Comparison of ENCODE assay signal across 8 cellular contexts in genomic region chr9:6715755-6716643, GRCh38. TPM values are rescaled to one million over a fixed set of nuclear protein-coding genes. Genes with fewer than 3 reads are reported as not detected.
DNase-seq lines count a peak whose midpoint lies in the region; ATAC-seq, FAIRE-seq and TF ChIP-seq lines count a peak whose summit lies in the region.

No MANE protein-coding gene starts in this region.

- H3K9me3 ChIP-seq in esophagus muscularis mucosa = no peaks in the 10 kb centered on the region
- H3K9me3 ChIP-seq in pancreas = no peaks in the 10 kb centered on the region
- H3K9me3 ChIP-seq in thymus (ENCODE audit: control insufficient read depth) = no peaks in the 10 kb centered on the region

- H3K4me3 ChIP-seq in esophagus muscularis mucosa (peak overlapping the region; percentile 45 to 61 (median 52)), pancreas (peak overlapping the region; percentile 30 to 53 (median 44)), thymus (ENCODE audit: low read length) (peak overlapping the region; percentile 45)

- TF ChIP-seq CTCF in esophagus muscularis mucosa (IDR thresholded peaks at IDR 0.05) = no peak
- TF ChIP-seq CTCF in pancreas (IDR thresholded peaks at IDR 0.05) = no peak
- no peak for TF ChIP-seq CTCF in nephron progenitor cell (IDR thresholded peaks at IDR 0.05)

- no peaks in the 10 kb centered on the region for H3K36me3 Mint-ChIP-seq in nephron progenitor cell (ENCODE audit: low read depth)

- 60% methylated on average over 29 of the region's 61 CpGs for WGBS in esophagus muscularis mucosa
- WGBS in pancreas, 2 donors = 7 to 15% methylated on average over 52 to 61 of the region's 61 CpGs
- WGBS in thymus = 35% methylated on average over 61 of the region's 61 CpGs

- peak; percentile 88 for ATAC-seq in GM21786 (IDR thresholded peaks at IDR 0.05; ENCODE audit: unreplicated experiment)
- peak; percentile 90 to 97 (median 92) for ATAC-seq in pancreas

- intact Hi-C loops in esophagus muscularis mucosa (cut with DNase I) = no loop called here
- intact Hi-C loops in pancreas (cut with DNase I) = no loop called here

- H3K36me3 ChIP-seq in esophagus muscularis mucosa (no peaks in the 10 kb centered on the region), pancreas (no peaks in the 10 kb centered on the region), thymus (ENCODE audit: control insufficient read depth, insufficient read depth) (no peaks in the 10 kb centered on the region)

- H3K27ac Mint-ChIP-seq in nephron progenitor cell = no peak overlapping the region

- H3K27me3 Mint-ChIP-seq in nephron progenitor cell (ENCODE audit: low read depth, poor library complexity) = peaks cover 7% of the 10 kb centered on the region

- peak; percentile 73 for DNase-seq in DMS153 (lab: John Stamatoyannopoulos, UW)
- peak; percentile 15 for DNase-seq in NCI-H2029 treated with DMSO at 0.1 percent for 48 hours (lab: John Stamatoyannopoulos, UW)
- DNase-seq in activated T-cell treated with anti-CD3 and anti-CD28 coated beads for 4 hours = peak; percentile 48
- DNase-seq in esophagus muscularis mucosa (ENCODE audit: extremely low spot score) = no peak
- peak; percentile 80 to 92 (median 85) for DNase-seq in pancreas
- no peak for DNase-seq in nephron progenitor cell

- no peak for TF ChIP-seq EP300 in esophagus muscularis mucosa (IDR thresholded peaks at IDR 0.05)

- H3K4me1 ChIP-seq in esophagus muscularis mucosa = peaks cover 0 to 12% (median 7%) of the 10 kb centered on the region in 4 donors
- H3K4me1 ChIP-seq in pancreas = peaks cover 0 to 4% (median 0%) of the 10 kb centered on the region in 3 donors
- H3K4me1 ChIP-seq in thymus (ENCODE audit: control insufficient read depth, insufficient read depth, low read length) = peaks cover 6% of the 10 kb centered on the region

- H3K9me3 Mint-ChIP-seq in nephron progenitor cell = no peaks in the 10 kb centered on the region

- no peak for TF ChIP-seq POLR2A in esophagus muscularis mucosa (IDR thresholded peaks at IDR 0.05; ENCODE audit: low read depth)

- no peaks in the 10 kb centered on the region for H3K4me1 Mint-ChIP-seq in nephron progenitor cell

- FAIRE-seq in pancreas (lab: Jason Lieb, UNC) = no peak

- H3K4me3 Mint-ChIP-seq in nephron progenitor cell = no peak overlapping the region

- H3K27ac ChIP-seq in esophagus muscularis mucosa (replicated peaks in 1 of 4) (no peak overlapping the region), pancreas (peak overlapping the region; percentile 85 to 90 (median 87)), thymus (ENCODE audit: low read depth) (peak overlapping the region; percentile 73)

- H3K27me3 ChIP-seq in esophagus muscularis mucosa = peaks cover 0 to 10% (median 0%) of the 10 kb centered on the region in 4 donors
- no peaks in the 10 kb centered on the region for H3K27me3 ChIP-seq in pancreas
- no peaks in the 10 kb centered on the region for H3K27me3 ChIP-seq in thymus (ENCODE audit: control insufficient read depth, insufficient read depth)

RNA-seq across cellular contexts. Expression of gene KDM4C, which starts 41.8 kb away (rescaled TPM):
- total RNA-seq in esophagus muscularis mucosa (10 to 100 TPM; 25.2 to 41.1 (median 26.4) TPM), pancreas (10 to 100 TPM; 18.4 to 30.8 (median 21.1) TPM)
- polyA plus RNA-seq in pancreas (10 to 100 TPM; 10.5 to 15.1 TPM), thymus (20.3 TPM)

Comparison
In these comparisons a context has a peak if more than half of its experiments do, and no peak if none do; other contexts are left out.
1. DNase-seq: peak in DMS153 (single experiment), NCI-H2029 treated with DMSO at 0.1 percent for 48 hours (single experiment), activated T-cell treated with anti-CD3 and anti-CD28 coated beads for 4 hours (single experiment) and pancreas (6 of 6); none in esophagus muscularis mucosa (single experiment) and nephron progenitor cell (single experiment).
2. H3K27ac ChIP-seq: peak in pancreas (4 of 4) and thymus (single experiment); none in esophagus muscularis mucosa (0 of 4).
3. Peak in every context shown above with its lines, with median percentiles within 50 percentile points of each other: H3K4me3 ChIP-seq.